In genomic region chr12:56498126-56498902, GRCh38 we compare ENCODE assay signal across 8 cellular contexts. TPM values are rescaled to one million over a fixed set of nuclear protein-coding genes. Genes with fewer than 3 reads are reported as not detected.
"Had no signal": no experiment of that assay in that cellular context is flagged by ENCODE, and none has a peak within 500 bp of the region (broad histone marks: within the 10 kb centered on the region; RNA-seq: fewer than 3 reads in every experiment).

No MANE protein-coding gene starts in this region.

RNA-seq across cellular contexts. Expression of gene GLS2, which starts 10.4 kb away (rescaled TPM):
- total RNA-seq: myocyte had no signal

RNA-seq across cellular contexts. Expression of gene MIP, which starts 43.9 kb away (rescaled TPM):
- total RNA-seq: activated CD4-positive, alpha-beta memory T cell treated with anti-CD3 and anti-CD28 coated beads, Interleukin-2, amount 10 ng/mL, durations not matched to agents 7 days and 5 days; astrocyte; lung; neural crest cell; sigmoid colon; suprapubic skin; T-helper 17 cell had no signal
